In the genomic region with DNA sequence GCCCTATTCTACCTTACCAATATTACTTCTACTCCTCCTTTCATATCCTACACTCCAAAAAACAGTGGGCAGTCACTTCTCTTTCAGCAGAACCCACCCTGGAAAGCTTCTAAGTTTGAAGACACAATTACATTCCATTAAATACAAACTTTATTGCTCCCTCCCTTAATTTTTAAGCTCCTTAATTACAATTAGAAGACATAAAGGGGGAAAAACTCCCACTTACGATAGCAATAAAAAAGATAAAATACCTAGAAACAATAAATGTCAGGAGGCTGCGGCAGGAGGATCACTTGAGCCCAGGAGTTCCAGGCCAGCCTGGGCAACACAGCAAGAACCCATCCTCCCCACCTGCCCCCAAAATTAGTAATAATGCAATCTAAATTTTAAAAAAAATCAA, we compare ENCODE assay signal across 20 cellular contexts. TPM values are rescaled to one million over a fixed set of nuclear protein-coding genes. Genes with fewer than 3 reads are reported as not detected.
DNase-seq lines count a peak whose midpoint lies in the region; ATAC-seq, FAIRE-seq and TF ChIP-seq lines count a peak whose summit lies in the region.
"Had no signal": no experiment of that assay in that cellular context is flagged by ENCODE, and none has a peak within 500 bp of the region (broad histone marks: within the 10 kb centered on the region; RNA-seq: fewer than 3 reads in every experiment).

No MANE protein-coding gene starts in this region.

- H3K36me3 ChIP-seq in neutrophil, result peaks cover 26% of the 10 kb centered on the region
- H3K36me3 ChIP-seq: colonic mucosa had no signal

- H3K4me3 ChIP-seq in neutrophil (ENCODE audit: low read depth in 1 of 2, low read length in 1 of 2), result no peak overlapping the region
- H3K4me3 ChIP-seq: colonic mucosa had no signal

- no peak overlapping the region for H3K4me3 Mint-ChIP-seq in activated CD4-positive, alpha-beta T cell treated with anti-CD3 and anti-CD28 coated beads, Interleukin-2, amount 10 ng/mL, durations not matched to agents 24 days and 14 days
- H3K4me3 Mint-ChIP-seq in HFFc6, result no peak overlapping the region
- peak overlapping the region; percentile 31 for H3K4me3 Mint-ChIP-seq in activated T-helper 17 cell treated with anti-CD3 and anti-CD28 coated beads, Interleukin-2, amount 50 U/mL, for 72 hours
- H3K4me3 Mint-ChIP-seq: neural crest cell had no signal

- H3K9me3 Mint-ChIP-seq in activated CD4-positive, alpha-beta T cell treated with anti-CD3 and anti-CD28 coated beads, Interleukin-2, amount 10 ng/mL, durations not matched to agents 24 days and 14 days, result no peaks in the 10 kb centered on the region
- H3K9me3 Mint-ChIP-seq in HFFc6, result no peaks in the 10 kb centered on the region
- H3K9me3 Mint-ChIP-seq in activated T-helper 17 cell treated with anti-CD3 and anti-CD28 coated beads, Interleukin-2, amount 50 U/mL, for 72 hours, result no peaks in the 10 kb centered on the region
- H3K9me3 Mint-ChIP-seq: neural crest cell had no signal

- peak overlapping the region; percentile 4 for H3K27ac Mint-ChIP-seq in activated CD4-positive, alpha-beta T cell treated with anti-CD3 and anti-CD28 coated beads, Interleukin-2, amount 10 ng/mL, durations not matched to agents 24 days and 14 days
- peak overlapping the region; percentile 4; the same call in 1 of the 2 replicates for H3K27ac Mint-ChIP-seq in HFFc6
- H3K27ac Mint-ChIP-seq in activated T-helper 17 cell treated with anti-CD3 and anti-CD28 coated beads, Interleukin-2, amount 50 U/mL, for 72 hours, result peak overlapping the region; percentile 18

- H3K27me3 Mint-ChIP-seq in activated CD4-positive, alpha-beta T cell treated with anti-CD3 and anti-CD28 coated beads, Interleukin-2, amount 10 ng/mL, durations not matched to agents 24 days and 14 days, result no peaks in the 10 kb centered on the region
- H3K27me3 Mint-ChIP-seq in HFFc6 (ENCODE audit: insufficient read depth), result 0 out of 2 replicates have a peak, but pooled peaks cover 2% of the 10 kb centered on the region
- no peaks in the 10 kb centered on the region for H3K27me3 Mint-ChIP-seq in activated T-helper 17 cell treated with anti-CD3 and anti-CD28 coated beads, Interleukin-2, amount 50 U/mL, for 72 hours

- peaks cover 60% of the 10 kb centered on the region for H3K36me3 Mint-ChIP-seq in activated CD4-positive, alpha-beta T cell treated with anti-CD3 and anti-CD28 coated beads, Interleukin-2, amount 10 ng/mL, durations not matched to agents 24 days and 14 days (ENCODE audit: low read depth)
- H3K36me3 Mint-ChIP-seq in HFFc6 (ENCODE audit: low read depth), result peaks cover 55% of the 10 kb centered on the region
- peaks cover 100% of the 10 kb centered on the region for H3K36me3 Mint-ChIP-seq in activated T-helper 17 cell treated with anti-CD3 and anti-CD28 coated beads, Interleukin-2, amount 50 U/mL, for 72 hours (ENCODE audit: low read depth)

- no peaks in the 10 kb centered on the region for H3K27me3 ChIP-seq in neutrophil
- H3K27me3 ChIP-seq: BE2C, brain microvascular endothelial cell, colonic mucosa had no signal

- no peak for DNase-seq in activated CD4-positive, alpha-beta T cell treated with anti-CD3 and anti-CD28 coated beads, Interleukin-2, amount 10 ng/mL, durations not matched to agents 24 days and 14 days
- DNase-seq in activated CD4-positive, alpha-beta T cell treated with anti-CD3 and anti-CD28 coated beads, Interleukin-2, amount 50 U/mL, for 4 hours, result no peak
- DNase-seq in HFFc6, result no peak
- DNase-seq in urothelium cell line (ENCODE audit: low spot score), result no peak
- no peak for DNase-seq in kidney glomerular epithelial cell (lab: John Stamatoyannopoulos, UW)
- DNase-seq: activated CD4-positive, alpha-beta T cell treated with anti-CD3 and anti-CD28 coated beads for 48 hours; activated T-cell treated with anti-CD3 and anti-CD28 coated beads for 4 hours; BE2C; brain microvascular endothelial cell; colonic mucosa; GDM1; left colon; mesendoderm; NCI-H69 had no signal

- H3K4me1 Mint-ChIP-seq in activated CD4-positive, alpha-beta T cell treated with anti-CD3 and anti-CD28 coated beads, Interleukin-2, amount 10 ng/mL, durations not matched to agents 24 days and 14 days, result peaks cover 61% of the 10 kb centered on the region
- peaks cover 62% of the 10 kb centered on the region for H3K4me1 Mint-ChIP-seq in HFFc6 (ENCODE audit: low read depth)
- peaks cover 47% of the 10 kb centered on the region for H3K4me1 Mint-ChIP-seq in activated T-helper 17 cell treated with anti-CD3 and anti-CD28 coated beads, Interleukin-2, amount 50 U/mL, for 72 hours

- intact Hi-C loops in activated CD4-positive, alpha-beta T cell treated with anti-CD3 and anti-CD28 coated beads, Interleukin-2, amount 10 ng/mL, durations not matched to agents 24 days and 14 days (cut with micrococcal nuclease), result loop anchor here (10.0 kb wide), 1 partner anchor 765 kb away; no protein-coding TSS in a partner anchor

- peak overlapping the region; percentile 75 for H3K27ac ChIP-seq in neutrophil
- H3K27ac ChIP-seq: brain microvascular endothelial cell, colonic mucosa had no signal

- H3K9me3 ChIP-seq in neutrophil, result no peaks in the 10 kb centered on the region
- H3K9me3 ChIP-seq: BE2C, colonic mucosa had no signal

- FAIRE-seq in urothelium cell line (lab: Jason Lieb, UNC), result no peak
- FAIRE-seq: endometrium, TTC549 had no signal

- no peak for TF ChIP-seq CTCF in HFFc6 (IDR thresholded peaks at IDR 0.05)
- TF ChIP-seq CTCF in neutrophil (IDR thresholded peaks at IDR 0.05), result no peak

- ATAC-seq in activated T-helper 17 cell treated with anti-CD3 and anti-CD28 coated beads, Interleukin-2, amount 50 U/mL, for 72 hours (replicated peaks), result no peak
- no peak for ATAC-seq in GM19452 (IDR thresholded peaks at IDR 0.05; ENCODE audit: unreplicated experiment)
- ATAC-seq: left colon had no signal

- peaks cover 24% of the 10 kb centered on the region in 2 experiments for H3K4me1 ChIP-seq in neutrophil (ENCODE audit: control insufficient read depth in 1 of 2, insufficient read depth in 1 of 2, low read depth in 1 of 2, low read length in 1 of 2)
- H3K4me1 ChIP-seq: colonic mucosa had no signal

RNA-seq across cellular contexts. Expression of a gene that starts 9.6 kb away (rescaled TPM):
- total RNA-seq in activated CD4-positive, alpha-beta T cell treated with anti-CD3 and anti-CD28 coated beads, Interleukin-2, amount 10 ng/mL, durations not matched to agents 24 days and 14 days, result 141 and 149 TPM in 2 replicates
- total RNA-seq in HFFc6 (2021; fragmentation: NEBNext Ultra II Directional; extraction: Animal tissue kit (Norgen Biotek cat#: 25700)), result 10 to 100 TPM; 69.8 to 88.1 (median 78.6) TPM
- 100 to 1,000 TPM in 1 of 2 donors, 10 to 100 TPM in 1; 88.3 to 111 TPM for total RNA-seq in activated T-helper 17 cell treated with anti-CD3 and anti-CD28 coated beads, Interleukin-2, amount 50 U/mL, for 72 hours
